ENCODE assay signal across 8 cellular contexts in the genomic region with DNA sequence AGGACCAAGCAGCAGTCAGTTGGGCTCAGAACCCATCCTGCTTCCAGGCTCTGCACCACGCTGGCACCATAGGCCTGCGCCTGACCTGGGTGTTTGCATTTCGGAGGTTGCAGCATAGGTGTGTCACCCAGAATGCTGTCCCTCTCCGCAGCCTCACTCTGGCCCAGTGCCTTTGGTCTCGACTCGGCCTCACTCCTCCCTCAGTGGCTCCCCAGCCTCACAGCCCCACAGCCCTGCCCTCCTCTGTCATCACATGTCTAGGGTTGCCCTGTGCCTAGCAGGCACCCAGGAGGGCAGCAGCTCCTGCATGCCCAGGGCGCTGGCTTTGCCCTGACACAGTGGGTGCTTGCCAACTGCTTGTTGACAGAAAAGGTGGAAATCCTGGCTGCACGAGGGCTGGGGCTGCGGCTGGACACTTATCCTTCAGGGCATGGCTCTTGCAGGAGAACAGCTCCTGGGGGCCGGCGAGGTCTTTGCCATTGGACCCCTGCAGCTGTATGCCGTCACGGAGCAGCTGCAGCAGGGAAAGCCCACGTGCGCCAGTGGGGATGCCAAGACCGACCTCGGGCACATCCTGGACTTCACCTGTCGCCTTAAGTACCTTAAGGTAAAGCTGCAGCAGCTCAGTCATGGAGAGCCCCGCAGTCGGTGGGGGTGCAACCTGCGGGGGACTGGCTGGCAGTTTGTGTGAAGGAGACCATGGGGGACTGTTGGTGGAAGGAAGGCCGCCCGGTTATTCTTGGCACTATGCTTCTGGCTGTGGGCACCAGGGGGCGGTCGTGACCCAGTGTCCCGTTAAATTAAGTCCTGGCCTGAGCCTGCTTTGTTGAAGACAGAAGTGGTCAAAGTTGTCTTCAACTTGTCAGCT. TPM values are rescaled to one million over a fixed set of nuclear protein-coding genes. Genes with fewer than 3 reads are reported as not detected.
DNase-seq lines count a peak whose midpoint lies in the region; ATAC-seq lines count a peak whose summit lies in the region.

No MANE protein-coding gene starts in this region.

- ATAC-seq in T-helper 17 cell: peak; percentile 48
- ATAC-seq in esophagus mucosa: peak; percentile 85
- ATAC-seq in natural killer cell treated with Interleukin-12 subunit alpha and Interleukin-12 subunit beta and Interleukin-15 and Interleukin-18, amount 100 ng/mL, for 72 hours: peak; percentile 36 to 48
- no peak for ATAC-seq in HG03439 (IDR thresholded peaks at IDR 0.05; ENCODE audit: unreplicated experiment)

- POLR2A ChIA-PET in CD4-positive, alpha-beta memory T cell (lab: Charles Lee; ENCODE audit: partially characterized antibody): no interaction called here

- H3K27me3 ChIP-seq in CD4-positive, alpha-beta memory T cell (ENCODE audit: insufficient read depth, low read length): no peaks in the 10 kb centered on the region

- intact Hi-C loops in CD4-positive, alpha-beta memory T cell (cut with micrococcal nuclease): no loop called here

- no peak overlapping the region for H3K4me3 Mint-ChIP-seq in T-helper 17 cell
- no peak overlapping the region for H3K4me3 Mint-ChIP-seq in natural killer cell treated with Interleukin-12 subunit alpha and Interleukin-12 subunit beta and Interleukin-15 and Interleukin-18, amount 100 ng/mL, for 72 hours
- H3K4me3 Mint-ChIP-seq in CD4-positive, alpha-beta memory T cell: no peak overlapping the region

- H3K4me3 ChIP-seq in CD4-positive, alpha-beta memory T cell (ENCODE audit: low read length in 2 of 2): no peak overlapping the region

- peaks cover 67% of the 10 kb centered on the region for H3K36me3 ChIP-seq in CD4-positive, alpha-beta memory T cell (ENCODE audit: insufficient read depth, low read length)

- no peak overlapping the region for H3K27ac ChIP-seq in CD4-positive, alpha-beta memory T cell (ENCODE audit: low read depth, low read length)

- H3K9me3 ChIP-seq in T-helper 17 cell (ENCODE audit: control insufficient read depth, low read length, poor library complexity, severe bottlenecking): no peaks in the 10 kb centered on the region
- H3K9me3 ChIP-seq in CD4-positive, alpha-beta memory T cell (ENCODE audit: control insufficient read depth in 1 of 2, low read length in 2 of 2): no peaks in the 10 kb centered on the region

- no peak overlapping the region for H3K27ac Mint-ChIP-seq in T-helper 17 cell
- H3K27ac Mint-ChIP-seq in natural killer cell treated with Interleukin-12 subunit alpha and Interleukin-12 subunit beta and Interleukin-15 and Interleukin-18, amount 100 ng/mL, for 72 hours: no peak overlapping the region
- H3K27ac Mint-ChIP-seq in CD4-positive, alpha-beta memory T cell: no peak overlapping the region

- peaks cover 4% of the 10 kb centered on the region for H3K4me1 Mint-ChIP-seq in T-helper 17 cell
- peaks cover 0 to 8% of the 10 kb centered on the region in 2 donors for H3K4me1 Mint-ChIP-seq in natural killer cell treated with Interleukin-12 subunit alpha and Interleukin-12 subunit beta and Interleukin-15 and Interleukin-18, amount 100 ng/mL, for 72 hours (ENCODE audit: low read depth in 2 of 2)
- peaks cover 0 to 11% (median 4%) of the 10 kb centered on the region in 4 donors for H3K4me1 Mint-ChIP-seq in CD4-positive, alpha-beta memory T cell

- H3K4me1 ChIP-seq in CD4-positive, alpha-beta memory T cell (ENCODE audit: insufficient read depth, low read length): no peaks in the 10 kb centered on the region

- H3K9me3 Mint-ChIP-seq in natural killer cell treated with Interleukin-12 subunit alpha and Interleukin-12 subunit beta and Interleukin-15 and Interleukin-18, amount 100 ng/mL, for 72 hours: no peaks in the 10 kb centered on the region
- H3K9me3 Mint-ChIP-seq in CD4-positive, alpha-beta memory T cell: peaks cover 0 to 2% (median 0%) of the 10 kb centered on the region in 8 donors

- no peaks in the 10 kb centered on the region for H3K36me3 Mint-ChIP-seq in T-helper 17 cell (ENCODE audit: low read depth)
- no peaks in the 10 kb centered on the region for H3K36me3 Mint-ChIP-seq in natural killer cell treated with Interleukin-12 subunit alpha and Interleukin-12 subunit beta and Interleukin-15 and Interleukin-18, amount 100 ng/mL, for 72 hours
- H3K36me3 Mint-ChIP-seq in CD4-positive, alpha-beta memory T cell: peaks cover 28 to 52% of the 10 kb centered on the region in 2 donors

- peak; percentile 29 for DNase-seq in stimulated activated CD4-positive, alpha-beta T cell treated with anti-CD3 and anti-CD28 coated beads, Interleukin-12 subunit alpha, Interleukin-12 subunit beta, amount 100 ng/mL, for 4 hours
- DNase-seq in stimulated activated CD4-positive, alpha-beta T cell treated with anti-CD3 and anti-CD28 coated beads, Interleukin-1b, Interleukin-23, amount 100 ng/mL, for 48 hours: no peak
- DNase-seq in T-helper 17 cell (no peak), activated gamma-delta T cell treated with Interleukin-2 at 50 U/mL for 16 hours (no peak)
- no peak for DNase-seq in natural killer cell treated with Interleukin-12 subunit alpha and Interleukin-12 subunit beta and Interleukin-15 and Interleukin-18, amount 100 ng/mL, for 72 hours (ENCODE audit: low spot score)
- no peak for DNase-seq in CD4-positive, alpha-beta memory T cell

- CTCF ChIA-PET in CD4-positive, alpha-beta memory T cell (lab: Charles Lee; ENCODE audit: partially characterized antibody): interaction anchor here (1.6 to 1.9 kb wide), 2 partner anchors 43 to 179 kb away, joined by 4 read pairs; no protein-coding TSS in a partner anchor

- no peaks in the 10 kb centered on the region for H3K27me3 Mint-ChIP-seq in T-helper 17 cell
- H3K27me3 Mint-ChIP-seq in natural killer cell treated with Interleukin-12 subunit alpha and Interleukin-12 subunit beta and Interleukin-15 and Interleukin-18, amount 100 ng/mL, for 72 hours: no peaks in the 10 kb centered on the region
- H3K27me3 Mint-ChIP-seq in CD4-positive, alpha-beta memory T cell: no peaks in the 10 kb centered on the region

RNA-seq across cellular contexts. Expression of gene NISCH, which starts 16.2 kb away (rescaled TPM):
- 100 to 1,000 TPM; 121 to 146 TPM for total RNA-seq in T-helper 17 cell
- 38.0 TPM for total RNA-seq in esophagus mucosa
- 100 to 1,000 TPM in 1 of 2 donors, 10 to 100 TPM in 1; 72.5 to 116 TPM for total RNA-seq in natural killer cell treated with Interleukin-12 subunit alpha and Interleukin-12 subunit beta and Interleukin-15 and Interleukin-18, amount 100 ng/mL, for 72 hours
- 100 to 1,000 TPM; 189 to 205 TPM for total RNA-seq in CD4-positive, alpha-beta memory T cell
- polyA plus RNA-seq in CD4-positive, alpha-beta memory T cell: 10 to 100 TPM; 10.2 to 25.8 TPM

RNA-seq across cellular contexts. Expression of gene TNNC1, which starts 17.8 kb away (rescaled TPM):
- total RNA-seq in T-helper 17 cell (1 to 10 TPM; 3.7 to 3.8 TPM), esophagus mucosa (0.88 TPM)
- total RNA-seq in natural killer cell treated with Interleukin-12 subunit alpha and Interleukin-12 subunit beta and Interleukin-15 and Interleukin-18, amount 100 ng/mL, for 72 hours: not detected
- 1 to 10 TPM; 5.3 to 7.1 TPM for total RNA-seq in CD4-positive, alpha-beta memory T cell
- polyA plus RNA-seq in CD4-positive, alpha-beta memory T cell: under 1 TPM in 1 of 2 donors, not detected in 1; 0.92 TPM

RNA-seq across cellular contexts. Expression of gene STAB1, which starts 23.5 kb away (rescaled TPM):
- total RNA-seq in T-helper 17 cell (1 to 10 TPM; 1.7 to 4.9 TPM), esophagus mucosa (21.2 TPM)
- under 1 TPM; 0.57 to 0.92 TPM for total RNA-seq in natural killer cell treated with Interleukin-12 subunit alpha and Interleukin-12 subunit beta and Interleukin-15 and Interleukin-18, amount 100 ng/mL, for 72 hours
- 10 to 100 TPM; 11.3 to 13.9 TPM for total RNA-seq in CD4-positive, alpha-beta memory T cell
- polyA plus RNA-seq in CD4-positive, alpha-beta memory T cell: not detected

RNA-seq across cellular contexts. Expression of gene SEMA3G, which starts 26.7 kb away (rescaled TPM):
- total RNA-seq in T-helper 17 cell (1 to 10 TPM; 1.5 to 2.3 TPM), esophagus mucosa (2.7 TPM)
- under 1 TPM in 1 of 2 donors, not detected in 1; 0.08 TPM for total RNA-seq in natural killer cell treated with Interleukin-12 subunit alpha and Interleukin-12 subunit beta and Interleukin-15 and Interleukin-18, amount 100 ng/mL, for 72 hours
- total RNA-seq in CD4-positive, alpha-beta memory T cell: under 1 TPM; 0.17 to 0.22 TPM
- polyA plus RNA-seq in CD4-positive, alpha-beta memory T cell: under 1 TPM in 1 of 2 donors, not detected in 1; 0.29 TPM
